In genomic region chr5:68419101-68419636, GRCh38 we compare ENCODE assay signal across 21 cellular contexts.
A peak's percentile ranks its signal among the peaks of the same experiment; 100 is the strongest.
DNase-seq lines count a peak whose midpoint lies in the region; ATAC-seq and TF ChIP-seq lines count a peak whose summit lies in the region.
"Had no signal": no experiment of that assay in that cellular context is flagged by ENCODE, and none has a peak within 500 bp of the region (broad histone marks: within the 10 kb centered on the region; RNA-seq: fewer than 3 reads in every experiment).

No MANE protein-coding gene starts in this region.

- no peak overlapping the region for H3K18ac ChIP-seq in IMR-90 (ENCODE audit: low read depth, low read length)

- H3K9me3 Mint-ChIP-seq in neural progenitor cell (no peaks in the 10 kb centered on the region), type B pancreatic cell (no peaks in the 10 kb centered on the region), CD14-positive monocyte (peaks cover 0 to 1% (median 0%) of the 10 kb centered on the region in 7 donors)
- H3K9me3 Mint-ChIP-seq: activated naive CD8-positive, alpha-beta T cell treated with anti-CD3 and anti-CD28 coated beads, Interleukin-2, amount 50 U/mL, for 24 hours; activated T-helper 17 cell treated with anti-CD3 and anti-CD28 coated beads, Interleukin-2, amount 50 U/mL, for 72 hours; CD4-positive, alpha-beta memory T cell; effector memory CD8-positive, alpha-beta T cell had no signal

- no peak overlapping the region for H4K5ac ChIP-seq in IMR-90 (ENCODE audit: low read depth, low read length)

- H4K20me1 ChIP-seq in IMR-90 (ENCODE audit: insufficient read depth, low read length) (no peaks in the 10 kb centered on the region), neural progenitor cell (ENCODE audit: low read depth) (no peaks in the 10 kb centered on the region)

- H3K36me3 ChIP-seq in IMR-90 (ENCODE audit: control insufficient read depth, insufficient read depth, low read length) (no peaks in the 10 kb centered on the region), colonic mucosa (no peaks in the 10 kb centered on the region), neural progenitor cell (no peaks in the 10 kb centered on the region)
- H3K36me3 ChIP-seq: right lobe of liver had no signal

- 0 out of 3 replicates have a peak overlapping the region, but pooled peaks have one; percentile 7 for H2BK15ac ChIP-seq in IMR-90 (ENCODE audit: low read depth, low read length)

- no peaks in the 10 kb centered on the region for H3K9me3 ChIP-seq in IMR-90 (ENCODE audit: control insufficient read depth, insufficient read depth, low read length)
- no peaks in the 10 kb centered on the region for H3K9me3 ChIP-seq in colonic mucosa
- H3K9me3 ChIP-seq in neural progenitor cell (ENCODE audit: low read depth) = no peaks in the 10 kb centered on the region
- H3K9me3 ChIP-seq: right lobe of liver had no signal

- no peaks in the 10 kb centered on the region for H3K36me3 Mint-ChIP-seq in neural progenitor cell
- H3K36me3 Mint-ChIP-seq in type B pancreatic cell = peaks cover 4% of the 10 kb centered on the region
- H3K36me3 Mint-ChIP-seq in CD14-positive monocyte = no peaks in the 10 kb centered on the region
- H3K36me3 Mint-ChIP-seq: CD4-positive, alpha-beta memory T cell had no signal

- no peak overlapping the region for H3K14ac ChIP-seq in IMR-90 (replicated peaks; ENCODE audit: low read depth, low read length)

- in situ Hi-C loops in IMR-90 (cut with MboI; ENCODE audit: low sequenced_read_pairs) = no loop called here

- H3K79me2 ChIP-seq in neural progenitor cell (ENCODE audit: low read depth) = no peaks in the 10 kb centered on the region

- no peak overlapping the region for H2AFZ ChIP-seq in IMR-90 (replicated peaks; ENCODE audit: low read length, poor library complexity)
- H2AFZ ChIP-seq in neural progenitor cell (replicated peaks) = no peak overlapping the region

- H3K4me3 Mint-ChIP-seq in neural progenitor cell (no peak overlapping the region), type B pancreatic cell (peak overlapping the region; percentile 27), CD14-positive monocyte (no peak overlapping the region)
- H3K4me3 Mint-ChIP-seq: activated naive CD8-positive, alpha-beta T cell treated with anti-CD3 and anti-CD28 coated beads, Interleukin-2, amount 50 U/mL, for 24 hours; activated T-helper 17 cell treated with anti-CD3 and anti-CD28 coated beads, Interleukin-2, amount 50 U/mL, for 72 hours; CD4-positive, alpha-beta memory T cell; effector memory CD8-positive, alpha-beta T cell had no signal

- H3K9ac ChIP-seq in IMR-90 (ENCODE audit: low read depth, low read length) (no peak overlapping the region), colonic mucosa (ENCODE audit: low read depth in 2 of 2, low read length in 2 of 2) (peak overlapping the region in 1 of 2 donors; percentile 56), neural progenitor cell (no peak overlapping the region)

- 0 out of 2 replicates have a peak, but pooled peaks cover 3% of the 10 kb centered on the region for H3K9me1 ChIP-seq in IMR-90 (ENCODE audit: insufficient read depth, low read length)

- peak overlapping the region; percentile 20 for H2BK5ac ChIP-seq in IMR-90 (ENCODE audit: low read depth, low read length, poor library complexity, severe bottlenecking)

- no peak for TF ChIP-seq RAD21 in IMR-90 (IDR thresholded peaks at IDR 0.05; ENCODE audit: low read length)

- H3K4me3 ChIP-seq in IMR-90 (ENCODE audit: insufficient read depth, low read depth, low read length) (no peak overlapping the region), colonic mucosa (no peak overlapping the region), neural progenitor cell (no peak overlapping the region)
- H3K4me3 ChIP-seq: right lobe of liver had no signal

- 80% methylated on average over 1 of the region's 4 CpGs; no CpG with 5 or more reads in 1 of the 2 experiments for WGBS in IMR-90 (ENCODE audit: extremely low coverage in 2 of 2, insufficient read length in 1 of 2), 2 experiments

- no peaks in the 10 kb centered on the region for H3F3A ChIP-seq in neural progenitor cell (ENCODE audit: low read depth)

- H3K23ac ChIP-seq in IMR-90 (ENCODE audit: low read depth, low read length) = no peak overlapping the region

- H3K27me3 Mint-ChIP-seq in neural progenitor cell (ENCODE audit: insufficient read depth, low read depth) (no peaks in the 10 kb centered on the region), type B pancreatic cell (no peaks in the 10 kb centered on the region), CD14-positive monocyte (ENCODE audit: low read depth in 3 of 3) (peaks cover 0 to 2% (median 0%) of the 10 kb centered on the region in 3 donors)
- H3K27me3 Mint-ChIP-seq: activated naive CD8-positive, alpha-beta T cell treated with anti-CD3 and anti-CD28 coated beads, Interleukin-2, amount 50 U/mL, for 24 hours; activated T-helper 17 cell treated with anti-CD3 and anti-CD28 coated beads, Interleukin-2, amount 50 U/mL, for 72 hours; effector memory CD8-positive, alpha-beta T cell had no signal

- H3K27me3 ChIP-seq in IMR-90 (ENCODE audit: control insufficient read depth, insufficient read depth, low read length) = no peaks in the 10 kb centered on the region
- H3K27me3 ChIP-seq in colonic mucosa = no peaks in the 10 kb centered on the region
- no peaks in the 10 kb centered on the region for H3K27me3 ChIP-seq in neural progenitor cell
- H3K27me3 ChIP-seq: right lobe of liver had no signal

- BruUV-seq in IMR-90 (replicated peaks; lab: Mats Ljungman, UMichigan) = no TSS peak

- POLR2A ChIA-PET in IMR-90 (lab: Charles Lee; ENCODE audit: unreplicated experiment) = no interaction called here

- intact Hi-C loops in IMR-90 (cut with micrococcal nuclease) = no loop called here
- intact Hi-C loops in colonic mucosa (cut with DNase I) = no loop called here
- intact Hi-C loops in CD14-positive monocyte (cut with micrococcal nuclease) = no loop called here

- no peak overlapping the region for H2BK20ac ChIP-seq in IMR-90 (ENCODE audit: low read depth, low read length)

- H3K4ac ChIP-seq in IMR-90 (ENCODE audit: low read depth, low read length) = peak overlapping the region; percentile 41; the same call in 1 of the 2 replicates

- no peak for ATAC-seq in IMR-90 (ENCODE audit: low read depth)
- ATAC-seq: activated naive CD8-positive, alpha-beta T cell treated with anti-CD3 and anti-CD28 coated beads, Interleukin-2, amount 50 U/mL, for 24 hours; activated T-helper 17 cell treated with anti-CD3 and anti-CD28 coated beads, Interleukin-2, amount 50 U/mL, for 72 hours; effector memory CD8-positive, alpha-beta T cell had no signal

- no peak overlapping the region for H4K8ac ChIP-seq in IMR-90 (ENCODE audit: low read depth in 2 of 2, low read length in 2 of 2)

- H4K91ac ChIP-seq in IMR-90 (ENCODE audit: insufficient read depth, low read depth, low read length) = peak overlapping the region; percentile 1; the same call in 1 of the 2 replicates

- DNase-seq in IMR-90 (no peak), colonic mucosa (no peak), neural progenitor cell (ENCODE audit: low spot score) (no peak), type B pancreatic cell (ENCODE audit: extremely low spot score, unreplicated experiment) (no peak), NAMALWA (ENCODE audit: low spot score) (no peak), CD14-positive monocyte (ENCODE audit: low spot score) (no peak), NCI-H446 (lab: John Stamatoyannopoulos, UW) (no peak)
- DNase-seq: activated CD4-positive, CD25-positive, alpha-beta regulatory T cell; activated naive CD8-positive, alpha-beta T cell treated with anti-CD3 and anti-CD28 coated beads, Interleukin-2, amount 50 U/mL, for 24 hours; CD4-positive, alpha-beta memory T cell; central memory CD4-positive, alpha-beta T cell; effector memory CD8-positive, alpha-beta T cell; kidney glomerular epithelial cell; NCI-H1694; NCI-H226; occipital lobe; right lobe of liver; SHP77; stimulated activated CD4-positive, alpha-beta T cell treated with anti-CD3 and anti-CD28 coated beads, Interleukin-2, amount 100 ng/mL, for 48 hours; T-helper 2 cell had no signal

- no peak for TF ChIP-seq POLR2A in IMR-90 (IDR thresholded peaks at IDR 0.05; ENCODE audit: low read depth, low read length)

- H3K56ac ChIP-seq in IMR-90 (ENCODE audit: extremely low read depth, insufficient read depth, low read length) = no peak overlapping the region

- H3K4me1 ChIP-seq in IMR-90 (ENCODE audit: control insufficient read depth, insufficient read depth, low read length) (peaks cover 7% of the 10 kb centered on the region; the same call in 1 of the 2 replicates), colonic mucosa (peaks cover 8% of the 10 kb centered on the region), neural progenitor cell (peaks cover 9% of the 10 kb centered on the region)

- H3K27ac Mint-ChIP-seq in neural progenitor cell = peak overlapping the region; percentile 3
- H3K27ac Mint-ChIP-seq in type B pancreatic cell = no peak overlapping the region
- H3K27ac Mint-ChIP-seq in CD14-positive monocyte = no peak overlapping the region
- H3K27ac Mint-ChIP-seq: activated naive CD8-positive, alpha-beta T cell treated with anti-CD3 and anti-CD28 coated beads, Interleukin-2, amount 50 U/mL, for 24 hours; activated T-helper 17 cell treated with anti-CD3 and anti-CD28 coated beads, Interleukin-2, amount 50 U/mL, for 72 hours; CD4-positive, alpha-beta memory T cell; effector memory CD8-positive, alpha-beta T cell had no signal

- H3K4me2 ChIP-seq in IMR-90 (ENCODE audit: low read depth, low read length) (no peak overlapping the region), neural progenitor cell (no peak overlapping the region)

- CTCF ChIA-PET in IMR-90 (lab: Yijun Ruan, JAX) = interaction anchor here (1.0 kb wide), 1 partner anchor 8 kb away, joined by 3 read pairs; no protein-coding TSS in a partner anchor

- H3K4me1 Mint-ChIP-seq in neural progenitor cell (peaks cover 27% of the 10 kb centered on the region), type B pancreatic cell (ENCODE audit: unreplicated experiment) (peaks cover 64% of the 10 kb centered on the region), CD14-positive monocyte (peaks cover 25% of the 10 kb centered on the region)

- dilution Hi-C loops in IMR-90 (cut with HindIII; ENCODE audit: low sequenced_read_pairs, unreplicated experiment) = no loop called here

- no peak for TF ChIP-seq CTCF in IMR-90 (conservative IDR thresholded peaks at IDR 0.05; ENCODE audit: low read depth, low read length)
- TF ChIP-seq CTCF in colonic mucosa (IDR thresholded peaks at IDR 0.05) = no peak
- TF ChIP-seq CTCF in neural progenitor cell (IDR thresholded peaks at IDR 0.05) = no peak
- no peak for TF ChIP-seq CTCF in type B pancreatic cell (conservative IDR thresholded peaks at IDR 0.05)
- TF ChIP-seq CTCF in CD14-positive monocyte (IDR thresholded peaks at IDR 0.05) = no peak

- H3K27ac ChIP-seq in IMR-90 (ENCODE audit: insufficient read depth, low read length) (no peak overlapping the region), colonic mucosa (peak overlapping the region; percentile 72), neural progenitor cell (no peak overlapping the region)
- H3K27ac ChIP-seq: right lobe of liver had no signal

- H2AK9ac ChIP-seq in IMR-90 (replicated peaks; ENCODE audit: low read depth, low read length, poor library complexity) = no peak overlapping the region

- H3K79me1 ChIP-seq in IMR-90 (ENCODE audit: low read depth in 1 of 2, low read length in 2 of 2) = no peaks in the 10 kb centered on the region

- no peak overlapping the region for H2BK120ac ChIP-seq in IMR-90 (ENCODE audit: low read depth, low read length)

- no peak overlapping the region for H2AK5ac ChIP-seq in IMR-90 (ENCODE audit: low read depth, low read length)
